19 cellular contexts compared by ENCODE assay signal in the genomic region with DNA sequence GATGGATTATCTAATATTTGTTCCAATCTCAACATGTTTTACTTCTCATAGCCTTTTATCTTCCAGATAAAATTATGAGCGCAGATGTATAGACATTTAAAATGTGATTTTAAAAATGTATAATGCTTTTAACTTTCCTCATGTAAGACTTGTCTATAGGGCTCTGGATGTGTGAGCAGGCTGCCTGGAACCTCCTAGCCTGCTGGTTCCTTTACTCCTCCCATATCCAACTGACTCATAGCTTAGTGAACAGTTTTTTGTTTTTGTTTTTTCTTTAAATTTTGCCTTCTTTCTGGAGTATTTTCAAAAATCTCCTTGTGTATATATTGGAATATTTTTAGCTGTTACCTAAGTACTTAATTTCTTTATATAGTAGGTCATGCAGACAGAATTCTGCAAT.
DNase-seq lines count a peak whose midpoint lies in the region; ATAC-seq, FAIRE-seq and TF ChIP-seq lines count a peak whose summit lies in the region.
"Had no signal": no experiment of that assay in that cellular context is flagged by ENCODE, and none has a peak within 500 bp of the region (broad histone marks: within the 10 kb centered on the region; RNA-seq: fewer than 3 reads in every experiment).

No MANE protein-coding gene starts in this region.

- DNase-seq in left ventricle myocardium inferior (no peak), heart right ventricle (no peak), brain microvascular endothelial cell (peak; percentile 53), foreskin fibroblast (peak; percentile 44 to 78), ureter (ENCODE audit: low spot score) (no peak), pancreas (no peak)
- no peak for DNase-seq in stimulated activated CD4-positive, alpha-beta T cell treated with anti-CD3 and anti-CD28 coated beads, Interleukin-4, amount 100 ng/mL, for 4 hours
- DNase-seq: 8988T, AML-193, DMS79, NCI-H1092, NCI-H226, NCI-H526, OCI-M1 had no signal

- in situ Hi-C loops in brain microvascular endothelial cell (cut with HindIII; ENCODE audit: low pct_ligation_motif_present, low sequenced_read_pairs), result no loop called here

- no peak for FAIRE-seq in pancreas (lab: Jason Lieb, UNC)
- FAIRE-seq: G401.6, K562 had no signal

- peaks cover 91% of the 10 kb centered on the region for H3K4me1 ChIP-seq in left ventricle myocardium inferior
- H3K4me1 ChIP-seq in heart right ventricle, result peaks cover 0 to 68% (median 26%) of the 10 kb centered on the region in 9 donors
- no peaks in the 10 kb centered on the region for H3K4me1 ChIP-seq in pancreas

- H3K27ac ChIP-seq in left ventricle myocardium inferior (replicated peaks) (peak overlapping the region; percentile 31), heart right ventricle (no peak overlapping the region), brain microvascular endothelial cell (no peak overlapping the region), pancreas (no peak overlapping the region)
- H3K27ac ChIP-seq: HL-60 had no signal

- ATAC-seq in heart right ventricle (no peak), pancreas (no peak), GM19397 (IDR thresholded peaks at IDR 0.05; ENCODE audit: unreplicated experiment) (no peak)
- ATAC-seq: GM23338, K562 had no signal

- no peaks in the 10 kb centered on the region for H3K36me3 ChIP-seq in left ventricle myocardium inferior
- no peaks in the 10 kb centered on the region for H3K36me3 ChIP-seq in heart right ventricle
- H3K36me3 ChIP-seq in brain microvascular endothelial cell (replicated peaks), result no peaks in the 10 kb centered on the region
- no peaks in the 10 kb centered on the region for H3K36me3 ChIP-seq in pancreas

- H3K27me3 ChIP-seq in left ventricle myocardium inferior (ENCODE audit: low read depth) (no peaks in the 10 kb centered on the region), heart right ventricle (no peaks in the 10 kb centered on the region), brain microvascular endothelial cell (replicated peaks) (no peaks in the 10 kb centered on the region), pancreas (no peaks in the 10 kb centered on the region)

- WGBS in heart right ventricle, 2 donors, result 87 to 96% methylated on average over 1 of the region's 1 CpG
- WGBS in pancreas, 2 donors, result 49 to 71% methylated on average over 1 of the region's 1 CpG

- intact Hi-C loops in left ventricle myocardium inferior (cut with micrococcal nuclease), result no loop called here
- intact Hi-C loops in heart right ventricle (cut with DNase I), result no loop called here
- intact Hi-C loops in pancreas (cut with DNase I), result no loop called here

- H3K4me3 ChIP-seq in left ventricle myocardium inferior, result no peak overlapping the region
- H3K4me3 ChIP-seq in heart right ventricle, result no peak overlapping the region
- no peak overlapping the region for H3K4me3 ChIP-seq in brain microvascular endothelial cell (ENCODE audit: low read depth, low read length)
- no peak overlapping the region for H3K4me3 ChIP-seq in foreskin fibroblast (ENCODE audit: low read depth in 1 of 2, low read length in 2 of 2)
- H3K4me3 ChIP-seq in pancreas, result no peak overlapping the region
- H3K4me3 ChIP-seq: GM23338, K562 had no signal

- no peak for TF ChIP-seq CTCF in left ventricle myocardium inferior (IDR thresholded peaks at IDR 0.05; ENCODE audit: borderline replicate concordance)
- no peak for TF ChIP-seq CTCF in heart right ventricle (IDR thresholded peaks at IDR 0.05)
- no peak for TF ChIP-seq CTCF in brain microvascular endothelial cell (IDR thresholded peaks at IDR 0.05; ENCODE audit: low read depth, low read length, missing control alignments)
- TF ChIP-seq CTCF in foreskin fibroblast (IDR thresholded peaks at IDR 0.05; ENCODE audit: low read depth, low read length), result no peak
- no peak for TF ChIP-seq CTCF in pancreas (IDR thresholded peaks at IDR 0.05)

- H3K9me3 ChIP-seq in left ventricle myocardium inferior (replicated peaks) (no peaks in the 10 kb centered on the region), heart right ventricle (no peaks in the 10 kb centered on the region), pancreas (no peaks in the 10 kb centered on the region)

Comparison
In these comparisons a context has a peak if more than half of its experiments do, and no peak if none do; other contexts are left out.
1. DNase-seq: peak in brain microvascular endothelial cell (single experiment) and foreskin fibroblast (2 of 2); none in left ventricle myocardium inferior (single experiment), heart right ventricle (0 of 2), ureter (single experiment), pancreas (0 of 6) and stimulated activated CD4-positive, alpha-beta T cell treated with anti-CD3 and anti-CD28 coated beads, Interleukin-4, amount 100 ng/mL, for 4 hours (0 of 2).